29 cellular contexts compared by ENCODE assay signal in genomic region chr9:116585896-116586295, GRCh38.
"Had no signal": no experiment of that assay in that cellular context is flagged by ENCODE, and none has a peak within 500 bp of the region (broad histone marks: within the 10 kb centered on the region; RNA-seq: fewer than 3 reads in every experiment).

No MANE protein-coding gene starts in this region.

- H3K4me3 ChIP-seq: cardiac muscle cell, MG63, SJSA1 had no signal

- H3K36me3 ChIP-seq: brain microvascular endothelial cell, cardiac muscle cell, MG63 had no signal

- H3K4me3 Mint-ChIP-seq: activated CD4-positive, alpha-beta T cell treated with anti-CD3 and anti-CD28 coated beads, Interleukin-2, amount 10 ng/mL, durations not matched to agents 24 days and 14 days; activated CD8-positive, alpha-beta memory T cell treated with anti-CD3 and anti-CD28 coated beads, Interleukin-2, amount 10 ng/mL, durations not matched to agents 7 days and 5 days; activated naive CD8-positive, alpha-beta T cell; activated T-cell treated with anti-CD3 and anti-CD28 coated beads, Interleukin-2, amount 50 U/mL, for 24 hours; activated T-helper 1 cell treated with anti-CD3 and anti-CD28 coated beads, Interleukin-12 subunit alpha, Interleukin-12 subunit beta, Interleukin-2, Interleukin-4 antibody, amounts not matched to agents 30 ng/mL and 10 ng/mL and 1 ng/mL, durations not matched to agents 14 hours and 24 hours and 36 hours; WTC11 had no signal

- H3K27ac ChIP-seq: brain microvascular endothelial cell, cardiac muscle cell, RWPE1, SJSA1 had no signal

- H3K27ac Mint-ChIP-seq: activated CD4-positive, alpha-beta T cell treated with anti-CD3 and anti-CD28 coated beads, Interleukin-2, amount 10 ng/mL, durations not matched to agents 24 days and 14 days; activated CD8-positive, alpha-beta memory T cell treated with anti-CD3 and anti-CD28 coated beads, Interleukin-2, amount 10 ng/mL, durations not matched to agents 7 days and 5 days; activated naive CD8-positive, alpha-beta T cell; activated T-cell treated with anti-CD3 and anti-CD28 coated beads, Interleukin-2, amount 50 U/mL, for 24 hours; activated T-helper 1 cell treated with anti-CD3 and anti-CD28 coated beads, Interleukin-12 subunit alpha, Interleukin-12 subunit beta, Interleukin-2, Interleukin-4 antibody, amounts not matched to agents 30 ng/mL and 10 ng/mL and 1 ng/mL, durations not matched to agents 14 hours and 24 hours and 36 hours; WTC11 had no signal

- H3K4me1 Mint-ChIP-seq: activated CD4-positive, alpha-beta T cell treated with anti-CD3 and anti-CD28 coated beads, Interleukin-2, amount 10 ng/mL, durations not matched to agents 24 days and 14 days; activated CD8-positive, alpha-beta memory T cell treated with anti-CD3 and anti-CD28 coated beads, Interleukin-2, amount 10 ng/mL, durations not matched to agents 7 days and 5 days had no signal

- H3K27me3 ChIP-seq: brain microvascular endothelial cell, cardiac muscle cell, MG63, SJSA1 had no signal

- H3K27me3 Mint-ChIP-seq: activated CD4-positive, alpha-beta T cell treated with anti-CD3 and anti-CD28 coated beads, Interleukin-2, amount 10 ng/mL, durations not matched to agents 24 days and 14 days; activated CD8-positive, alpha-beta memory T cell treated with anti-CD3 and anti-CD28 coated beads, Interleukin-2, amount 10 ng/mL, durations not matched to agents 7 days and 5 days; activated naive CD8-positive, alpha-beta T cell; activated T-cell treated with anti-CD3 and anti-CD28 coated beads, Interleukin-2, amount 50 U/mL, for 24 hours had no signal

- DNase-seq: activated CD4-positive, alpha-beta T cell treated with anti-CD3 and anti-CD28 coated beads, Interleukin-2, amount 10 ng/mL, durations not matched to agents 24 days and 14 days; activated CD4-positive, alpha-beta T cell treated with anti-CD3 and anti-CD28 coated beads, Interleukin-2, amount 50 U/mL, for 48 hours; activated CD4-positive, CD25-positive, alpha-beta regulatory T cell treated with anti-CD3 and anti-CD28 coated beads, Interleukin-2, amount 50 U/mL, for 72 hours; activated CD8-positive, alpha-beta memory T cell treated with anti-CD3 and anti-CD28 coated beads, Interleukin-2, amount 10 ng/mL, durations not matched to agents 7 days and 5 days; activated effector memory CD4-positive, alpha-beta T cell treated with Interleukin-2 at 50 U/mL for 16 hours; activated naive CD4-positive, alpha-beta T cell; activated T-cell treated with anti-CD3 and anti-CD28 coated beads, Interleukin-2, amount 50 U/mL, for 24 hours; amygdala; brain microvascular endothelial cell; MG63; MV-4-11; NCI-H1092 treated with DMSO at 0.1 percent for 48 hours; NCI-H1436; NCI-H1694 treated with DMSO at 0.1 percent for 48 hours; NCI-H2029 treated with DMSO at 0.1 percent for 48 hours; NCI-H345; NCI-H510A; NCI-H526 treated with DMSO at 0.1 percent for 48 hours; NCI-H82; SHP77; SW 1271 had no signal

- ATAC-seq: activated CD8-positive, alpha-beta memory T cell treated with anti-CD3 and anti-CD28 coated beads, Interleukin-2, amount 10 ng/mL, durations not matched to agents 7 days and 5 days; Panc1; SK-N-SH treated with all-trans-retinoic acid at 6 μM for 48 hours; WTC11 had no signal

- H3K9me3 ChIP-seq: SJSA1 had no signal
